In genomic region chr16:12412890-12413289, GRCh38 we compare ENCODE assay signal across 2 cellular contexts.
TF ChIP-seq lines count a peak whose summit lies in the region.

No MANE protein-coding gene starts in this region.

TF ChIP-seq in HepG2, 621 proteins besides CTCF, POLR2A, EP300 and RAD21 (continued from another document):
- TF ChIP-seq, protein P1, sequence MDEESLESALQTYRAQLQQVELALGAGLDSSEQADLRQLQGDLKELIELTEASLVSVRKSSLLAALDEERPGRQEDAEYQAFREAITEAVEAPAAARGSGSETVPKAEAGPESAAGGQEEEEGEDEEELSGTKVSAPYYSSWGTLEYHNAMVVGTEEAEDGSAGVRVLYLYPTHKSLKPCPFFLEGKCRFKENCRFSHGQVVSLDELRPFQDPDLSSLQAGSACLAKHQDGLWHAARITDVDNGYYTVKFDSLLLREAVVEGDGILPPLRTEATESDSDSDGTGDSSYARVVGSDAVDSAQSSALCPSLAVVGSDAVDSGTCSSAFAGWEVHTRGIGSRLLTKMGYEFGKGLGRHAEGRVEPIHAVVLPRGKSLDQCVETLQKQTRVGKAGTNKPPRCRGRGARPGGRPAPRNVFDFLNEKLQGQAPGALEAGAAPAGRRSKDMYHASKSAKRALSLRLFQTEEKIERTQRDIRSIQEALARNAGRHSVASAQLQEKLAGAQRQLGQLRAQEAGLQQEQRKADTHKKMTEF (CRISPR knock-in tag; IDR thresholded peaks at IDR 0.05), result no peak
- 0 out of 2 replicates have a peak, but pooled peaks have one; percentile 26 for TF ChIP-seq BCL3 (CRISPR knock-in tag; IDR thresholded peaks at IDR 0.05)
- no peak for TF ChIP-seq ZNF451 (CRISPR knock-in tag; IDR thresholded peaks at IDR 0.05)
- TF ChIP-seq HNF4G (IDR thresholded peaks at IDR 0.05; ENCODE audit: borderline replicate concordance, low read depth, low read length), result no peak
- no peak for TF ChIP-seq HNF4G (CRISPR knock-in tag; IDR thresholded peaks at IDR 0.05; ENCODE audit: borderline replicate concordance, low read depth)
- TF ChIP-seq ZSCAN9 (CRISPR knock-in tag; IDR thresholded peaks at IDR 0.05; ENCODE audit: borderline replicate concordance), result no peak
- 0 out of 2 replicates have a peak, but pooled peaks have one; percentile 27 for TF ChIP-seq NBN (conservative IDR thresholded peaks at IDR 0.05)
- no peak for TF ChIP-seq KAT8 (CRISPR knock-in tag; IDR thresholded peaks at IDR 0.05)
- TF ChIP-seq HDAC6 (IDR thresholded peaks at IDR 0.05; ENCODE audit: low read depth, low read length), result no peak

TF ChIP-seq in WTC11, 78 proteins besides CTCF, POLR2A, EP300 and RAD21 (continued from another document):
- TF ChIP-seq FOXK1 (CRISPR knock-in tag; IDR thresholded peaks at IDR 0.05) (no peak), ZMAT4 (CRISPR knock-in tag; IDR thresholded peaks at IDR 0.05) (no peak), ETV6 (CRISPR knock-in tag; IDR thresholded peaks at IDR 0.05) (no peak), STAT6 (CRISPR knock-in tag; conservative IDR thresholded peaks at IDR 0.05; ENCODE audit: low read depth) (no peak), ATF1 (CRISPR knock-in tag; IDR thresholded peaks at IDR 0.05) (no peak), PRDM15 (CRISPR knock-in tag; IDR thresholded peaks at IDR 0.05) (no peak), TP53 (CRISPR knock-in tag; IDR thresholded peaks at IDR 0.05) (no peak), ZNF232 (CRISPR knock-in tag; IDR thresholded peaks at IDR 0.05) (no peak), GTF2I (CRISPR knock-in tag; conservative IDR thresholded peaks at IDR 0.05) (no peak), ZNF121 (CRISPR knock-in tag; IDR thresholded peaks at IDR 0.05) (no peak)
